In the genomic region with DNA sequence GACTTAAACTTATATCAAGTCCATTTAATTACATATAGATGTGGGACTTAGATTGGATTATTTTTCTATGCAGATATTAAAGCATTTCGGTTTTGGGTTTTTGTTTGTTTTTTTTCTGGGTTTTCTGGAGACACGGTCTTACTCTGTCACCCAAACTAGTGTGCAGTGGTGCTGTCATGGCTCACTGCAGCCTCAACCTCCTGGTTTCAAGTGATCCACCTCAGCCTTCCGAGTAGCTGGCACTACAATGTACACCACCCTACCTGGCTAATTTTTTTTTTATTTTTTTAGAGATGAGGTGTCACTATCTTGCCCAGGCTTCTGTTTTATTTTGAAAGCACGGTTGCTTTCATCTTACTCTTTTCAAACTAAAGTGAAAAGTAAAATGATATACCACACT, we compare ENCODE assay signal across 2 cellular contexts.
TF ChIP-seq lines count a peak whose summit lies in the region.

No MANE protein-coding gene starts in this region.

TF ChIP-seq in H1, 55 proteins besides CTCF, POLR2A, EP300 and RAD21 (continued from another document):
- TF ChIP-seq, protein P1, sequence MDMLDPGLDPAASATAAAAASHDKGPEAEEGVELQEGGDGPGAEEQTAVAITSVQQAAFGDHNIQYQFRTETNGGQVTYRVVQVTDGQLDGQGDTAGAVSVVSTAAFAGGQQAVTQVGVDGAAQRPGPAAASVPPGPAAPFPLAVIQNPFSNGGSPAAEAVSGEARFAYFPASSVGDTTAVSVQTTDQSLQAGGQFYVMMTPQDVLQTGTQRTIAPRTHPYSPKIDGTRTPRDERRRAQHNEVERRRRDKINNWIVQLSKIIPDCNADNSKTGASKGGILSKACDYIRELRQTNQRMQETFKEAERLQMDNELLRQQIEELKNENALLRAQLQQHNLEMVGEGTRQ (IDR thresholded peaks at IDR 0.05; ENCODE audit: low read length) = no peak
- TF ChIP-seq CEBPB (IDR thresholded peaks at IDR 0.05; ENCODE audit: low read depth, low read length) (no peak), MAFK (IDR thresholded peaks at IDR 0.05; ENCODE audit: low read depth, low read length) (no peak), KDM5A (IDR thresholded peaks at IDR 0.05; ENCODE audit: low read length) (no peak), TBP (IDR thresholded peaks at IDR 0.05; ENCODE audit: low read depth, low read length) (no peak), RXRA (IDR thresholded peaks at IDR 0.05; ENCODE audit: insufficient read depth, low read depth, low read length) (no peak)

TF ChIP-seq in SK-N-SH treated with all-trans-retinoic acid at 6 μM for 48 hours, 23 proteins besides CTCF, POLR2A, EP300 and RAD21 (continued from another document):
- TF ChIP-seq, protein P2, sequence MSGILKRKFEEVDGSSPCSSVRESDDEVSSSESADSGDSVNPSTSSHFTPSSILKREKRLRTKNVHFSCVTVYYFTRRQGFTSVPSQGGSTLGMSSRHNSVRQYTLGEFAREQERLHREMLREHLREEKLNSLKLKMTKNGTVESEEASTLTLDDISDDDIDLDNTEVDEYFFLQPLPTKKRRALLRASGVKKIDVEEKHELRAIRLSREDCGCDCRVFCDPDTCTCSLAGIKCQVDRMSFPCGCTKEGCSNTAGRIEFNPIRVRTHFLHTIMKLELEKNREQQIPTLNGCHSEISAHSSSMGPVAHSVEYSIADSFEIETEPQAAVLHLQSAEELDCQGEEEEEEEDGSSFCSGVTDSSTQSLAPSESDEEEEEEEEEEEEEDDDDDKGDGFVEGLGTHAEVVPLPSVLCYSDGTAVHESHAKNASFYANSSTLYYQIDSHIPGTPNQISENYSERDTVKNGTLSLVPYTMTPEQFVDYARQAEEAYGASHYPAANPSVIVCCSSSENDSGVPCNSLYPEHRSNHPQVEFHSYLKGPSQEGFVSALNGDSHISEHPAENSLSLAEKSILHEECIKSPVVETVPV (CRISPR knock-in tag; IDR thresholded peaks at IDR 0.05) = no peak
- TF ChIP-seq ZC3H10 (CRISPR knock-in tag; IDR thresholded peaks at IDR 0.05) = no peak
- TF ChIP-seq, protein P3, sequence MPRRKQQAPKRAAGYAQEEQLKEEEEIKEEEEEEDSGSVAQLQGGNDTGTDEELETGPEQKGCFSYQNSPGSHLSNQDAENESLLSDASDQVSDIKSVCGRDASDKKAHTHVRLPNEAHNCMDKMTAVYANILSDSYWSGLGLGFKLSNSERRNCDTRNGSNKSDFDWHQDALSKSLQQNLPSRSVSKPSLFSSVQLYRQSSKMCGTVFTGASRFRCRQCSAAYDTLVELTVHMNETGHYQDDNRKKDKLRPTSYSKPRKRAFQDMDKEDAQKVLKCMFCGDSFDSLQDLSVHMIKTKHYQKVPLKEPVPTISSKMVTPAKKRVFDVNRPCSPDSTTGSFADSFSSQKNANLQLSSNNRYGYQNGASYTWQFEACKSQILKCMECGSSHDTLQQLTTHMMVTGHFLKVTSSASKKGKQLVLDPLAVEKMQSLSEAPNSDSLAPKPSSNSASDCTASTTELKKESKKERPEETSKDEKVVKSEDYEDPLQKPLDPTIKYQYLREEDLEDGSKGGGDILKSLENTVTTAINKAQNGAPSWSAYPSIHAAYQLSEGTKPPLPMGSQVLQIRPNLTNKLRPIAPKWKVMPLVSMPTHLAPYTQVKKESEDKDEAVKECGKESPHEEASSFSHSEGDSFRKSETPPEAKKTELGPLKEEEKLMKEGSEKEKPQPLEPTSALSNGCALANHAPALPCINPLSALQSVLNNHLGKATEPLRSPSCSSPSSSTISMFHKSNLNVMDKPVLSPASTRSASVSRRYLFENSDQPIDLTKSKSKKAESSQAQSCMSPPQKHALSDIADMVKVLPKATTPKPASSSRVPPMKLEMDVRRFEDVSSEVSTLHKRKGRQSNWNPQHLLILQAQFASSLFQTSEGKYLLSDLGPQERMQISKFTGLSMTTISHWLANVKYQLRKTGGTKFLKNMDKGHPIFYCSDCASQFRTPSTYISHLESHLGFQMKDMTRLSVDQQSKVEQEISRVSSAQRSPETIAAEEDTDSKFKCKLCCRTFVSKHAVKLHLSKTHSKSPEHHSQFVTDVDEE (CRISPR knock-in tag; IDR thresholded peaks at IDR 0.05) = no peak
- no peak for TF ChIP-seq GLIS3 (CRISPR knock-in tag; IDR thresholded peaks at IDR 0.05)
- TF ChIP-seq, protein P4, sequence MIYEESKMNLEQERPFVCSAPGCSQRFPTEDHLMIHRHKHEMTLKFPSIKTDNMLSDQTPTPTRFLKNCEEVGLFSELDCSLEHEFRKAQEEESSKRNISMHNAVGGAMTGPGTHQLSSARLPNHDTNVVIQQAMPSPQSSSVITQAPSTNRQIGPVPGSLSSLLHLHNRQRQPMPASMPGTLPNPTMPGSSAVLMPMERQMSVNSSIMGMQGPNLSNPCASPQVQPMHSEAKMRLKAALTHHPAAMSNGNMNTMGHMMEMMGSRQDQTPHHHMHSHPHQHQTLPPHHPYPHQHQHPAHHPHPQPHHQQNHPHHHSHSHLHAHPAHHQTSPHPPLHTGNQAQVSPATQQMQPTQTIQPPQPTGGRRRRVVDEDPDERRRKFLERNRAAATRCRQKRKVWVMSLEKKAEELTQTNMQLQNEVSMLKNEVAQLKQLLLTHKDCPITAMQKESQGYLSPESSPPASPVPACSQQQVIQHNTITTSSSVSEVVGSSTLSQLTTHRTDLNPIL (CRISPR knock-in tag; IDR thresholded peaks at IDR 0.05; ENCODE audit: low read depth) = no peak
- TF ChIP-seq BACH2 (CRISPR knock-in tag; IDR thresholded peaks at IDR 0.05; ENCODE audit: borderline replicate concordance) = no peak
- TF ChIP-seq ISL1 (CRISPR knock-in tag; IDR thresholded peaks at IDR 0.05) = no peak
